In the genomic region with DNA sequence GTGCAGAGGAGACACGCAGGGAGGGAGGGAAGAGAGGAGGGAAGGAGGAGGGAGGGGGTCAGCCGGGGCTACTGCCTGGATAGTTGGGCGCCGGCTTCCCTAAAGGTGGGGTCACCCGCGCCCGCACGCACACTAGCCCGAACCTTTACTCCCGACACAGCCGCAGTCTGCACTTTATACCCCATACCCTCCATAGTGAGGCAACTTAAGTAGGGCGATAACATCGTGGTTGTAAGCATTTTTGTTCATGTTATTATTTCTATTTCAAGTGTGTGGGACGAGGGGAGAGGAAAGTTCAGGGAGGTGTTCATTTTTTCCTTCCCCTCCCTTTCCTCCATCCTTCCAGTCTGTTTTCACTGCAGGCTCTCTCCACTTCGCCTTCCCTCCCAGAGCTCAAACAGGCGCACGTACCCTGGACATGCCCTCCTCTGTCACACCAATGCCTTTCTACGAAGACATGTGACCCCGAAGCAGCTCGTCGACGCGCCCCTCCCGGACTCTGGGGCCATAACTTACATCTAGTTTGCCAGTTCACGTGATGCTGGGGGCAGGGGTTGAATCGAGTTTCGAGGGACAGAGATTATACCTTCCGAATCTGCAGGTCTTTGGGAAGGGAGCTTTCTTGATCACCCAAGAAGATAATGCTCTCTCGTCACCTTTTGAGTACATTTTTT, we compare ENCODE assay signal across 8 cellular contexts. TPM values are rescaled to one million over a fixed set of nuclear protein-coding genes. Genes with fewer than 3 reads are reported as not detected.
DNase-seq lines count a peak whose midpoint lies in the region; ATAC-seq and TF ChIP-seq lines count a peak whose summit lies in the region.

A gene with protein sequence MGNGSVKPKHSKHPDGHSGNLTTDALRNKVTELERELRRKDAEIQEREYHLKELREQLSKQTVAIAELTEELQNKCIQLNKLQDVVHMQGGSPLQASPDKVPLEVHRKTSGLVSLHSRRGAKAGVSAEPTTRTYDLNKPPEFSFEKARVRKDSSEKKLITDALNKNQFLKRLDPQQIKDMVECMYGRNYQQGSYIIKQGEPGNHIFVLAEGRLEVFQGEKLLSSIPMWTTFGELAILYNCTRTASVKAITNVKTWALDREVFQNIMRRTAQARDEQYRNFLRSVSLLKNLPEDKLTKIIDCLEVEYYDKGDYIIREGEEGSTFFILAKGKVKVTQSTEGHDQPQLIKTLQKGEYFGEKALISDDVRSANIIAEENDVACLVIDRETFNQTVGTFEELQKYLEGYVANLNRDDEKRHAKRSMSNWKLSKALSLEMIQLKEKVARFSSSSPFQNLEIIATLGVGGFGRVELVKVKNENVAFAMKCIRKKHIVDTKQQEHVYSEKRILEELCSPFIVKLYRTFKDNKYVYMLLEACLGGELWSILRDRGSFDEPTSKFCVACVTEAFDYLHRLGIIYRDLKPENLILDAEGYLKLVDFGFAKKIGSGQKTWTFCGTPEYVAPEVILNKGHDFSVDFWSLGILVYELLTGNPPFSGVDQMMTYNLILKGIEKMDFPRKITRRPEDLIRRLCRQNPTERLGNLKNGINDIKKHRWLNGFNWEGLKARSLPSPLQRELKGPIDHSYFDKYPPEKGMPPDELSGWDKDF (minus strand): TSS at position 4 of the 674 bp plus-strand sequence. CDS start 10,175 bp downstream, outside the sequence.

- peak within 1 kb of the TSS; percentile 60 to 65 for H3K4me3 ChIP-seq in cardiac fibroblast (replicated peaks in 1 of 2; ENCODE audit: low read depth in 2 of 2, low read length in 2 of 2)
- H3K4me3 ChIP-seq in urinary bladder (ENCODE audit: low read depth, low read length) = peak within 1 kb of the TSS; percentile 36

- ATAC-seq in GM21529 (IDR thresholded peaks at IDR 0.05; ENCODE audit: unreplicated experiment) = no peak

- no peaks in the 10 kb centered on the region for H3K9me3 Mint-ChIP-seq in activated naive CD4-positive, alpha-beta T cell treated with anti-CD3 and anti-CD28 coated beads, Interleukin-2, amount 10 ng/mL, durations not matched to agents 7 days and 5 days
- H3K9me3 Mint-ChIP-seq in mesothelial cell of epicardium = peaks cover 4% of the 10 kb centered on the region

- no peak within 1 kb of the TSS for H3K27ac ChIP-seq in urinary bladder (ENCODE audit: low read depth)

- H3K36me3 Mint-ChIP-seq in activated naive CD4-positive, alpha-beta T cell treated with anti-CD3 and anti-CD28 coated beads, Interleukin-2, amount 10 ng/mL, durations not matched to agents 7 days and 5 days = no peaks in the 10 kb centered on the region
- no peaks in the 10 kb centered on the region for H3K36me3 Mint-ChIP-seq in mesothelial cell of epicardium

- peak within 1 kb of the TSS; percentile 45 for H3K4me3 Mint-ChIP-seq in activated naive CD4-positive, alpha-beta T cell treated with anti-CD3 and anti-CD28 coated beads, Interleukin-2, amount 10 ng/mL, durations not matched to agents 7 days and 5 days
- H3K4me3 Mint-ChIP-seq in mesothelial cell of epicardium = peak within 1 kb of the TSS; percentile 70

- peaks cover 8% of the 10 kb centered on the region for H3K4me1 Mint-ChIP-seq in activated naive CD4-positive, alpha-beta T cell treated with anti-CD3 and anti-CD28 coated beads, Interleukin-2, amount 10 ng/mL, durations not matched to agents 7 days and 5 days
- peaks cover 10% of the 10 kb centered on the region for H3K4me1 Mint-ChIP-seq in mesothelial cell of epicardium

- WGBS in urinary bladder = 4% methylated on average over 29 of the region's 29 CpGs

- CTCF ChIA-PET in activated naive CD4-positive, alpha-beta T cell treated with anti-CD3 and anti-CD28 coated beads, Interleukin-2, amount 10 ng/mL, durations not matched to agents 7 days and 5 days (lab: Charles Lee) = interaction anchor here (0.7 kb wide), 1 partner anchor 95 kb away, joined by 3 read pairs; no protein-coding TSS in a partner anchor

- peaks cover 13% of the 10 kb centered on the region for H3K27me3 Mint-ChIP-seq in activated naive CD4-positive, alpha-beta T cell treated with anti-CD3 and anti-CD28 coated beads, Interleukin-2, amount 10 ng/mL, durations not matched to agents 7 days and 5 days
- peaks cover 68% of the 10 kb centered on the region for H3K27me3 Mint-ChIP-seq in mesothelial cell of epicardium (ENCODE audit: low read depth)

- no peak for TF ChIP-seq CTCF in cardiac fibroblast (IDR thresholded peaks at IDR 0.05; ENCODE audit: low read depth, low read length)
- TF ChIP-seq CTCF in mesothelial cell of epicardium (IDR thresholded peaks at IDR 0.05; ENCODE audit: unreplicated experiment) = no peak

- H3K36me3 ChIP-seq in urinary bladder (ENCODE audit: insufficient read depth) = no peaks in the 10 kb centered on the region

- H3K4me1 ChIP-seq in urinary bladder (ENCODE audit: insufficient read depth) = no peaks in the 10 kb centered on the region

- no peak for DNase-seq in activated naive CD4-positive, alpha-beta T cell treated with anti-CD3 and anti-CD28 coated beads, Interleukin-2, amount 10 ng/mL, durations not matched to agents 7 days and 5 days
- DNase-seq in activated naive CD4-positive, alpha-beta T cell treated with Interleukin-2 at 50 U/mL for 16 hours = no peak
- DNase-seq in cardiac fibroblast (ENCODE audit: low read depth in 2 of 2) (peak; percentile 37 to 75), mesothelial cell of epicardium (ENCODE audit: low spot score in 2 of 2, unreplicated experiment in 2 of 2) (no peak), EL (no peak)
- DNase-seq in stimulated activated CD4-positive, alpha-beta T cell treated with anti-CD3 and anti-CD28 coated beads, Interleukin-4, amount 100 ng/mL, for 1 hour = no peak

- H3K27ac Mint-ChIP-seq in activated naive CD4-positive, alpha-beta T cell treated with anti-CD3 and anti-CD28 coated beads, Interleukin-2, amount 10 ng/mL, durations not matched to agents 7 days and 5 days = no peak within 1 kb of the TSS
- H3K27ac Mint-ChIP-seq in mesothelial cell of epicardium = no peak within 1 kb of the TSS

RNA-seq across cellular contexts. Expression of the gene that starts here (rescaled TPM):
- total RNA-seq in mesothelial cell of epicardium (0.83 to 1.6 TPM (median 0.90 TPM) in 3 replicates), urinary bladder (2.1 TPM)
- polyA plus RNA-seq in urinary bladder = 0.19 TPM

Comparison
In these comparisons a context has a peak if more than half of its experiments do, and no peak if none do; other contexts are left out.
1. DNase-seq: peak in cardiac fibroblast (2 of 2); none in activated naive CD4-positive, alpha-beta T cell treated with anti-CD3 and anti-CD28 coated beads, Interleukin-2, amount 10 ng/mL, durations not matched to agents 7 days and 5 days (single experiment), activated naive CD4-positive, alpha-beta T cell treated with Interleukin-2 at 50 U/mL for 16 hours (single experiment), mesothelial cell of epicardium (0 of 2), EL (single experiment) and stimulated activated CD4-positive, alpha-beta T cell treated with anti-CD3 and anti-CD28 coated beads, Interleukin-4, amount 100 ng/mL, for 1 hour (single experiment).